ENCODE assay signal across 18 cellular contexts in genomic region chr22:49595465-49596078, GRCh38.
DNase-seq lines count a peak whose midpoint lies in the region; ATAC-seq, FAIRE-seq and TF ChIP-seq lines count a peak whose summit lies in the region.
"Had no signal": no experiment of that assay in that cellular context is flagged by ENCODE, and none has a peak within 500 bp of the region (broad histone marks: within the 10 kb centered on the region; RNA-seq: fewer than 3 reads in every experiment).

No MANE protein-coding gene starts in this region.

- no peak for FAIRE-seq in HepG2 (lab: Jason Lieb, UNC)
- FAIRE-seq in H1 (lab: Jason Lieb, UNC), result no peak
- FAIRE-seq: A549 had no signal

- no peak for TF ChIP-seq POLR2A in HepG2 (IDR thresholded peaks at IDR 0.05; ENCODE audit: insufficient read depth in 1 of 2, low read depth in 2 of 2, low read length in 2 of 2)
- TF ChIP-seq POLR2A in right lobe of liver (IDR thresholded peaks at IDR 0.05), result no peak
- TF ChIP-seq POLR2A in H1 (IDR thresholded peaks at IDR 0.05; ENCODE audit: control extremely low read depth in 1 of 2, low read depth in 2 of 2, low read length in 2 of 2), result no peak

- no peak overlapping the region for H2BK20ac ChIP-seq in H1 (ENCODE audit: low read length)

- H4K20me1 ChIP-seq in HepG2 (ENCODE audit: insufficient read depth, low read length) (no peaks in the 10 kb centered on the region), H1 (replicated peaks in 1 of 2; ENCODE audit: control insufficient read depth in 1 of 2, insufficient read depth in 2 of 2, low read length in 2 of 2) (peaks cover 0 to 12% of the 10 kb centered on the region in 2 experiments)

- H3K36me3 ChIP-seq in HepG2 (replicated peaks in 1 of 2; ENCODE audit: control insufficient read depth in 1 of 2, insufficient read depth in 2 of 2, low read length in 2 of 2) (no peaks in the 10 kb centered on the region), right lobe of liver (no peaks in the 10 kb centered on the region), H1 (ENCODE audit: control insufficient read depth in 2 of 4, insufficient read depth in 4 of 4, low read length in 3 of 4) (no peaks in the 10 kb centered on the region; a peak in 1 of 8 replicates), psoas muscle (ENCODE audit: insufficient read depth in 1 of 2, low read depth in 1 of 2) (no peaks in the 10 kb centered on the region)

- WGBS in HepG2 (ENCODE audit: low lambda C conversion rate), result 27% methylated on average over 6 of the region's 6 CpGs
- 81% methylated on average over 6 of the region's 6 CpGs for WGBS in right lobe of liver (ENCODE audit: insufficient coverage, low coverage, low lambda C conversion rate, missing lambda C conversion rate)
- WGBS in H1 (ENCODE audit: extremely low coverage in 1 of 2, insufficient coverage in 1 of 2, insufficient read length in 1 of 2, insufficient replicate concordance in 2 of 2, low coverage in 1 of 2, low lambda C conversion rate in 2 of 2, missing lambda C conversion rate in 1 of 2), 2 experiments, result 92% methylated on average over 6 of the region's 6 CpGs; no CpG with 5 or more reads in 1 of the 2 experiments
- 90 to 95% (median 93%) methylated on average over 6 of the region's 6 CpGs for WGBS in psoas muscle, 3 donors

- H4K8ac ChIP-seq in H1 (ENCODE audit: extremely low read depth, insufficient read depth, low read length), result no peak overlapping the region

- H4K91ac ChIP-seq in H1 (replicated peaks; ENCODE audit: insufficient read length, low read length), result no peak overlapping the region

- H3K23ac ChIP-seq in H1 (ENCODE audit: insufficient read length), result no peak overlapping the region

- H2BK12ac ChIP-seq in H1 (ENCODE audit: low read depth, low read length), result no peak overlapping the region

- TF ChIP-seq RAD21 in HepG2 (CRISPR knock-in tag; IDR thresholded peaks at IDR 0.05), result no peak
- TF ChIP-seq RAD21 in H1 (IDR thresholded peaks at IDR 0.05 in 1 of 2, conservative IDR thresholded peaks at IDR 0.05 in 1 of 2; ENCODE audit: low read depth in 2 of 2, low read length in 2 of 2), result no peak

- BruUV-seq in HepG2 (replicated peaks; lab: Mats Ljungman, UMichigan), result no TSS peak

- no peaks in the 10 kb centered on the region for H3K79me1 ChIP-seq in H1 (ENCODE audit: low read depth, low read length)

- peaks cover 14% of the 10 kb centered on the region; the same call in 1 of the 2 replicates for H3K23me2 ChIP-seq in H1 (ENCODE audit: low read depth, low read length)

- no peak overlapping the region for H2BK5ac ChIP-seq in H1 (ENCODE audit: low read depth, low read length)

- intact Hi-C loops in HepG2 (cut with micrococcal nuclease; ENCODE audit: unreplicated experiment), result no loop called here
- intact Hi-C loops in right lobe of liver (cut with DNase I), result no loop called here
- intact Hi-C loops in psoas muscle (cut with DNase I), result no loop called here

- CTCF ChIA-PET in HepG2 (lab: Yijun Ruan, JAX; ENCODE audit: low intra/inter-chr PET ratio, low total read pairs), result no interaction called here
- CTCF ChIA-PET in H1 (lab: Charles Lee; ENCODE audit: partially characterized antibody), result no interaction called here

- TF ChIP-seq CTCF in HepG2 (CRISPR knock-in tag; IDR thresholded peaks at IDR 0.05) (no peak), right lobe of liver (IDR thresholded peaks at IDR 0.05) (no peak), H1 (IDR thresholded peaks at IDR 0.05; ENCODE audit: control extremely low read depth in 1 of 3, insufficient read depth in 1 of 3, low read depth in 1 of 3, low read length in 3 of 3) (no peak), psoas muscle (IDR thresholded peaks at IDR 0.05) (no peak)

- no peak overlapping the region for H2AFZ ChIP-seq in HepG2 (ENCODE audit: low read length)
- no peak overlapping the region for H2AFZ ChIP-seq in H1 (ENCODE audit: low read length)

- H3K27me3 ChIP-seq in HepG2 (ENCODE audit: control insufficient read depth in 1 of 2, insufficient read depth in 2 of 2, low read length in 2 of 2) (peaks cover 9 to 44% of the 10 kb centered on the region in 2 experiments; a peak in 4 of 5 replicates), right lobe of liver (no peaks in the 10 kb centered on the region), H1 (replicated peaks in 1 of 4; ENCODE audit: control insufficient read depth in 3 of 4, extremely low read depth in 1 of 4, insufficient read depth in 3 of 4, low read length in 3 of 4) (no peaks in the 10 kb centered on the region), psoas muscle (ENCODE audit: insufficient read depth in 3 of 3, low read length in 2 of 3) (peaks cover 0 to 7% (median 4%) of the 10 kb centered on the region in 3 donors)

- peak overlapping the region; percentile 86; the same call in 1 of the 2 replicates for H2AK5ac ChIP-seq in H1 (ENCODE audit: low read depth, low read length)

- H3K4me2 ChIP-seq in HepG2 (ENCODE audit: low read depth, low read length), result no peak overlapping the region
- no peak overlapping the region for H3K4me2 ChIP-seq in H1 (ENCODE audit: insufficient read depth in 1 of 2, low read depth in 2 of 2, low read length in 2 of 2)
- H3K4me2 ChIP-seq: A549, KMS-11 had no signal

- H3K79me2 ChIP-seq in HepG2 (ENCODE audit: insufficient read depth, low read length), result no peaks in the 10 kb centered on the region
- H3K79me2 ChIP-seq in H1 (ENCODE audit: control insufficient read depth in 1 of 2, insufficient read depth in 2 of 2, low read length in 2 of 2), result no peaks in the 10 kb centered on the region

- no peak overlapping the region for H3K9ac ChIP-seq in HepG2 (ENCODE audit: insufficient read depth, low read depth, low read length)
- no peak overlapping the region for H3K9ac ChIP-seq in H1 (replicated peaks in 1 of 4; ENCODE audit: extremely low read depth in 1 of 4, low read depth in 3 of 4, low read length in 3 of 4)
- H3K9ac ChIP-seq: KMS-11 had no signal

- H2BK120ac ChIP-seq in H1 (replicated peaks; ENCODE audit: low read depth, low read length), result no peak overlapping the region

- no peak for ATAC-seq in HepG2
- no peak for ATAC-seq in right lobe of liver
- ATAC-seq in psoas muscle, result no peak
- ATAC-seq: A549 had no signal

- H3K4me1 ChIP-seq in HepG2 (ENCODE audit: insufficient read depth, low read length), result no peaks in the 10 kb centered on the region
- no peaks in the 10 kb centered on the region for H3K4me1 ChIP-seq in right lobe of liver
- H3K4me1 ChIP-seq in H1 (replicated peaks in 1 of 4; ENCODE audit: control insufficient read depth in 3 of 4, insufficient read depth in 4 of 4, low read length in 3 of 4), result no peaks in the 10 kb centered on the region
- H3K4me1 ChIP-seq in psoas muscle, result no peaks in the 10 kb centered on the region
- H3K4me1 ChIP-seq: A549, HAP-1 had no signal

- H3K27ac ChIP-seq in HepG2 (ENCODE audit: extremely low read length, insufficient read depth, low read length) (no peak overlapping the region), right lobe of liver (no peak overlapping the region), H1 (ENCODE audit: low read depth, low read length) (no peak overlapping the region), psoas muscle (no peak overlapping the region)
- H3K27ac ChIP-seq: 22Rv1, A549, C4-2B, KMS-11 had no signal

- no peak overlapping the region for H3K14ac ChIP-seq in H1 (ENCODE audit: insufficient read length)

- no peak overlapping the region for H3K4ac ChIP-seq in H1 (replicated peaks; ENCODE audit: insufficient read length, low read depth, low read length)

- H3K56ac ChIP-seq in H1 (replicated peaks; ENCODE audit: insufficient read length, low read depth, low read length), result peak overlapping the region; percentile 62

- in situ Hi-C loops in HepG2 (cut with HindIII; ENCODE audit: extremely low pct_ligation_motif_present, low pct_unique_long_range_greater_than_20kb), result no loop called here

- no peak overlapping the region for H2BK15ac ChIP-seq in H1 (ENCODE audit: low read length)

- POLR2A ChIA-PET in HepG2 (lab: Yijun Ruan, JAX) (no interaction called here), H1 (lab: Charles Lee; ENCODE audit: partially characterized antibody) (no interaction called here)

- TF ChIP-seq EP300 in HepG2 (IDR thresholded peaks at IDR 0.05; ENCODE audit: low read depth in 2 of 2, low read length in 2 of 2) (no peak), HepG2 (CRISPR knock-in tag; IDR thresholded peaks at IDR 0.05; ENCODE audit: borderline replicate concordance) (no peak), H1 (IDR thresholded peaks at IDR 0.05; ENCODE audit: borderline replicate concordance in 1 of 2, low read depth in 2 of 2, low read length in 2 of 2) (no peak)

- H3K4me3 ChIP-seq in HepG2 (replicated peaks in 1 of 3; ENCODE audit: insufficient read depth in 1 of 3, low read depth in 2 of 3, low read length in 3 of 3), result no peak overlapping the region
- no peak overlapping the region for H3K4me3 ChIP-seq in right lobe of liver
- H3K4me3 ChIP-seq in H1 (ENCODE audit: extremely low read depth in 1 of 4, insufficient read depth in 2 of 4, low read depth in 3 of 4, low read length in 4 of 4), result no peak overlapping the region
- H3K4me3 ChIP-seq in psoas muscle, result peak overlapping the region; percentile 18
- H3K4me3 ChIP-seq: A549, HAP-1 had no signal

- DNase-seq in HepG2 (ENCODE audit: low spot score) (no peak), right lobe of liver (no peak), H1 (ENCODE audit: low read depth in 1 of 2, low spot score in 2 of 2) (no peak), psoas muscle (no peak), DMS79 (lab: John Stamatoyannopoulos, UW) (no peak), Kasumi-1 (lab: John Stamatoyannopoulos, UW) (no peak)
- no peak for DNase-seq in activated CD4-positive, alpha-beta T cell treated with anti-CD3 and anti-CD28 coated beads for 48 hours
- DNase-seq: AML-193; CD4-positive, alpha-beta T cell; DMS153; DMS79 treated with DMSO at 0.1 percent for 48 hours; GF-D8; HFFc6 had no signal

- H3K9me3 ChIP-seq in HepG2 (ENCODE audit: low read length), result no peaks in the 10 kb centered on the region
- H3K9me3 ChIP-seq in right lobe of liver, result no peaks in the 10 kb centered on the region
- peaks cover 0 to 11% of the 10 kb centered on the region in 2 experiments; a peak in 2 of 4 replicates for H3K9me3 ChIP-seq in H1 (ENCODE audit: insufficient read depth in 2 of 2, low read depth in 1 of 2, low read length in 1 of 2)
- no peaks in the 10 kb centered on the region for H3K9me3 ChIP-seq in psoas muscle
- H3K9me3 ChIP-seq: A549, HAP-1 had no signal

- H3K18ac ChIP-seq in H1 (ENCODE audit: extremely low read depth, low read length), result no peak overlapping the region

- H4K5ac ChIP-seq in H1 (ENCODE audit: insufficient read length, low read depth, low read length), result no peak overlapping the region

TF ChIP-seq in H1, 55 proteins besides CTCF, POLR2A, EP300 and RAD21:
- TF ChIP-seq JUND (IDR thresholded peaks at IDR 0.05; ENCODE audit: low read length) (no peak), SAP30 (IDR thresholded peaks at IDR 0.05; ENCODE audit: insufficient read depth, insufficient replicate concordance, low read length) (no peak), SP4 (IDR thresholded peaks at IDR 0.05; ENCODE audit: low read length) (no peak), MAX (IDR thresholded peaks at IDR 0.05) (no peak)
